1 cellular context compared by ENCODE assay signal in the genomic region with DNA sequence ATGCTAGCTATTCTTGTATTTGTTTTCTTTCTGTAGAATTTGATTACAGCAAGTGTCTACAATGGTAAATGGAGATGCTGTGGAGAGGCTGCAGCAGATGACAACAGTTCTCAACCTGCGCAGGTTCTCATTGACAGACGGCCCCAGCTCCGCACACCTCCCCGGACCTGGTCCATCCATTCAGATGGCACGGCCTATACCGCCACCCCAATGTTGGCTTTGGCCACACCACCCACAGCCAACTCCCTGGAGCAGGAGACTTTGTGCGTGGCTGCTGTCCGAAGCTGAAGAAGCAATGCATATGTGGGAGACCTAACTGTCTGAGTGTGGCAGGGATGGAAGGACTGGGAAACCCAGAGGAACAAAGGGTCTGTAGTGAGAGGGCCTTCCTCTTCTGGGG.
TF ChIP-seq lines count a peak whose summit lies in the region.

No MANE protein-coding gene starts in this region.

TF ChIP-seq in SK-N-SH, 30 proteins besides CTCF, POLR2A, EP300 and RAD21 (continued from another document):
- TF ChIP-seq, protein P1, sequence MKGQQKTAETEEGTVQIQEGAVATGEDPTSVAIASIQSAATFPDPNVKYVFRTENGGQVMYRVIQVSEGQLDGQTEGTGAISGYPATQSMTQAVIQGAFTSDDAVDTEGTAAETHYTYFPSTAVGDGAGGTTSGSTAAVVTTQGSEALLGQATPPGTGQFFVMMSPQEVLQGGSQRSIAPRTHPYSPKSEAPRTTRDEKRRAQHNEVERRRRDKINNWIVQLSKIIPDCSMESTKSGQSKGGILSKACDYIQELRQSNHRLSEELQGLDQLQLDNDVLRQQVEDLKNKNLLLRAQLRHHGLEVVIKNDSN (IDR thresholded peaks at IDR 0.05; ENCODE audit: borderline replicate concordance, low read depth): no peak
- no peak for TF ChIP-seq FOXM1 (IDR thresholded peaks at IDR 0.05; ENCODE audit: low read depth)
- no peak for TF ChIP-seq CHD2 (IDR thresholded peaks at IDR 0.05; ENCODE audit: low read length, partially characterized antibody)
- TF ChIP-seq FOXJ3 (CRISPR knock-in tag; IDR thresholded peaks at IDR 0.05): no peak
- no peak for TF ChIP-seq GATA2 (CRISPR knock-in tag; IDR thresholded peaks at IDR 0.05)
- no peak for TF ChIP-seq TEAD4 (IDR thresholded peaks at IDR 0.05; ENCODE audit: borderline replicate concordance, insufficient read depth)
- TF ChIP-seq IRF3 (IDR thresholded peaks at IDR 0.05; ENCODE audit: low read depth, low read length): no peak
- TF ChIP-seq MEF2A (IDR thresholded peaks at IDR 0.05; ENCODE audit: borderline replicate concordance, low read depth): no peak
- TF ChIP-seq FOSL2 (IDR thresholded peaks at IDR 0.05; ENCODE audit: borderline replicate concordance, low read depth): no peak
- TF ChIP-seq EZH2phosphoT487 (IDR thresholded peaks at IDR 0.05; ENCODE audit: borderline replicate concordance, low read depth): no peak
- no peak for TF ChIP-seq SIN3A (IDR thresholded peaks at IDR 0.05; ENCODE audit: borderline replicate concordance, low read depth, low read length)
- no peak for TF ChIP-seq RFX5 (IDR thresholded peaks at IDR 0.05; ENCODE audit: low read length)
- TF ChIP-seq PBX3 (IDR thresholded peaks at IDR 0.05): no peak
